ENCODE assay signal across 8 cellular contexts in genomic region chr2:207239222-207239674, GRCh38.
A peak's percentile ranks its signal among the peaks of the same experiment; 100 is the strongest.
DNase-seq lines count a peak whose midpoint lies in the region; ATAC-seq, FAIRE-seq and TF ChIP-seq lines count a peak whose summit lies in the region.

No MANE protein-coding gene starts in this region.

- TF ChIP-seq EP300 in HepG2 (IDR thresholded peaks at IDR 0.05; ENCODE audit: low read depth in 2 of 2, low read length in 2 of 2) (no peak), HepG2 (CRISPR knock-in tag; IDR thresholded peaks at IDR 0.05; ENCODE audit: borderline replicate concordance) (no peak), upper lobe of left lung (IDR thresholded peaks at IDR 0.05) (peak in 1 of 4 donors; percentile 73)

- H3K9me3 ChIP-seq in ascending aorta = no peaks in the 10 kb centered on the region
- H3K9me3 ChIP-seq in HepG2 (ENCODE audit: low read length) = no peaks in the 10 kb centered on the region
- no peaks in the 10 kb centered on the region for H3K9me3 ChIP-seq in upper lobe of left lung
- H3K9me3 ChIP-seq in Caco-2 = no peaks in the 10 kb centered on the region

- no peak overlapping the region for H3K27ac Mint-ChIP-seq in activated CD8-positive, alpha-beta T cell treated with anti-CD3 and anti-CD28 coated beads for 36 hours
- no peak overlapping the region for H3K27ac Mint-ChIP-seq in activated CD8-positive, alpha-beta T cell treated with anti-CD3 and anti-CD28 coated beads, Interleukin-2, amount 10 ng/mL, durations not matched to agents 7 days and 5 days
- H3K27ac Mint-ChIP-seq in Caco-2 (ENCODE audit: unreplicated experiment) = no peak overlapping the region

- H3K27ac ChIP-seq in ascending aorta (peak overlapping the region; percentile 78 to 84), HepG2 (ENCODE audit: extremely low read length, insufficient read depth, low read length) (no peak overlapping the region), upper lobe of left lung (peak overlapping the region; percentile 26 to 74 (median 64))

- H3K4me1 Mint-ChIP-seq in activated CD8-positive, alpha-beta T cell treated with anti-CD3 and anti-CD28 coated beads for 36 hours (ENCODE audit: low read depth) = peaks cover 24% of the 10 kb centered on the region
- peaks cover 10% of the 10 kb centered on the region for H3K4me1 Mint-ChIP-seq in activated CD8-positive, alpha-beta T cell treated with anti-CD3 and anti-CD28 coated beads, Interleukin-2, amount 10 ng/mL, durations not matched to agents 7 days and 5 days (ENCODE audit: low read depth)
- H3K4me1 Mint-ChIP-seq in Caco-2 (ENCODE audit: low read depth, unreplicated experiment) = no peaks in the 10 kb centered on the region

- POLR2A ChIA-PET in activated CD8-positive, alpha-beta T cell treated with anti-CD3 and anti-CD28 coated beads for 36 hours (lab: Charles Lee) = interaction anchor here (0.9 to 1.5 kb wide), 5 partner anchors 9 to 74 kb away, joined by 3 to 8 read pairs (median 3); partner anchors contain the start of gene KLF7
- POLR2A ChIA-PET in activated CD8-positive, alpha-beta T cell treated with anti-CD3 and anti-CD28 coated beads, Interleukin-2, amount 10 ng/mL, durations not matched to agents 7 days and 5 days (lab: Charles Lee) = interaction anchor here (0.6 to 1.6 kb wide), 3 partner anchors 12 to 73 kb away, joined by 3 to 4 read pairs (median 3); partner anchors contain the start of gene KLF7
- POLR2A ChIA-PET in HepG2 (lab: Yijun Ruan, JAX) (no interaction called here), Caco-2 (lab: Charles Lee) (no interaction called here)

- H3K27me3 ChIP-seq in ascending aorta = no peaks in the 10 kb centered on the region
- 0 out of 5 replicates have a peak, but pooled peaks cover 0 to 4% of the 10 kb centered on the region in 2 experiments for H3K27me3 ChIP-seq in HepG2 (ENCODE audit: control insufficient read depth in 1 of 2, insufficient read depth in 2 of 2, low read length in 2 of 2)
- H3K27me3 ChIP-seq in upper lobe of left lung = no peaks in the 10 kb centered on the region
- H3K27me3 ChIP-seq in Caco-2 (replicated peaks; ENCODE audit: control insufficient read depth, insufficient read depth, low read length) = no peaks in the 10 kb centered on the region

- peak; percentile 66 for DNase-seq in activated CD8-positive, alpha-beta T cell treated with anti-CD3 and anti-CD28 coated beads for 36 hours
- DNase-seq in activated CD8-positive, alpha-beta T cell treated with anti-CD3 and anti-CD28 coated beads, Interleukin-2, amount 10 ng/mL, durations not matched to agents 7 days and 5 days = no peak
- DNase-seq in ascending aorta (ENCODE audit: low spot score in 2 of 2) (peak; percentile 70 to 92), HepG2 (ENCODE audit: low spot score) (no peak), upper lobe of left lung (peak in 1 of 2 donors; percentile 88), Caco-2 (no peak)

- H3K27me3 Mint-ChIP-seq in activated CD8-positive, alpha-beta T cell treated with anti-CD3 and anti-CD28 coated beads for 36 hours = no peaks in the 10 kb centered on the region
- H3K27me3 Mint-ChIP-seq in activated CD8-positive, alpha-beta T cell treated with anti-CD3 and anti-CD28 coated beads, Interleukin-2, amount 10 ng/mL, durations not matched to agents 7 days and 5 days (ENCODE audit: low read depth) = no peaks in the 10 kb centered on the region
- peaks cover 2% of the 10 kb centered on the region for H3K27me3 Mint-ChIP-seq in Caco-2 (ENCODE audit: insufficient read depth, unreplicated experiment)

- CTCF ChIA-PET in activated CD8-positive, alpha-beta T cell treated with anti-CD3 and anti-CD28 coated beads for 36 hours (lab: Charles Lee) = interaction anchor here (0.9 to 1.1 kb wide), 3 partner anchors 13 to 237 kb away, joined by 3 to 4 read pairs (median 3); no protein-coding TSS in a partner anchor
- CTCF ChIA-PET in activated CD8-positive, alpha-beta T cell treated with anti-CD3 and anti-CD28 coated beads, Interleukin-2, amount 10 ng/mL, durations not matched to agents 7 days and 5 days (lab: Charles Lee) = interaction anchor here (1.0 to 1.5 kb wide), 5 partner anchors 9 to 438 kb away, joined by 3 to 4 read pairs (median 3); no protein-coding TSS in a partner anchor
- CTCF ChIA-PET in HepG2 (lab: Yijun Ruan, JAX; ENCODE audit: low intra/inter-chr PET ratio, low total read pairs) = no interaction called here
- CTCF ChIA-PET in Caco-2 (lab: Charles Lee) = no interaction called here

- no peaks in the 10 kb centered on the region for H3K79me2 ChIP-seq in HepG2 (ENCODE audit: insufficient read depth, low read length)

- in situ Hi-C loops in HepG2 (cut with HindIII; ENCODE audit: extremely low pct_ligation_motif_present, low pct_unique_long_range_greater_than_20kb) = no loop called here

- H4K20me1 ChIP-seq in HepG2 (ENCODE audit: insufficient read depth, low read length) = no peaks in the 10 kb centered on the region

- H3K36me3 ChIP-seq in ascending aorta (no peaks in the 10 kb centered on the region), HepG2 (replicated peaks in 1 of 2; ENCODE audit: control insufficient read depth in 1 of 2, insufficient read depth in 2 of 2, low read length in 2 of 2) (no peaks in the 10 kb centered on the region), upper lobe of left lung (no peaks in the 10 kb centered on the region), Caco-2 (ENCODE audit: control insufficient read depth, insufficient read depth, low read length) (no peaks in the 10 kb centered on the region)

- FAIRE-seq in HepG2 (lab: Jason Lieb, UNC) = no peak

- peak; percentile 14 for ATAC-seq in activated CD8-positive, alpha-beta T cell treated with anti-CD3 and anti-CD28 coated beads for 36 hours
- ATAC-seq in activated CD8-positive, alpha-beta T cell treated with anti-CD3 and anti-CD28 coated beads, Interleukin-2, amount 10 ng/mL, durations not matched to agents 7 days and 5 days = no peak
- ATAC-seq in HepG2 (no peak), upper lobe of left lung (ENCODE audit: low FRiP score in 2 of 2) (peak; percentile 87 to 95), GM21717 (IDR thresholded peaks at IDR 0.05; ENCODE audit: unreplicated experiment) (no peak), GM18502 (IDR thresholded peaks at IDR 0.05; ENCODE audit: poor library complexity, unreplicated experiment) (no peak)

- no peak for TF ChIP-seq CTCF in activated CD8-positive, alpha-beta T cell treated with anti-CD3 and anti-CD28 coated beads for 36 hours (IDR thresholded peaks at IDR 0.05)
- no peak for TF ChIP-seq CTCF in ascending aorta (IDR thresholded peaks at IDR 0.05)
- no peak for TF ChIP-seq CTCF in HepG2 (CRISPR knock-in tag; IDR thresholded peaks at IDR 0.05)
- no peak for TF ChIP-seq CTCF in upper lobe of left lung (IDR thresholded peaks at IDR 0.05)
- no peak for TF ChIP-seq CTCF in Caco-2 (IDR thresholded peaks at IDR 0.05; ENCODE audit: insufficient read depth in 1 of 2, low read depth in 1 of 2, low read length in 1 of 2, severe bottlenecking in 1 of 2, unreplicated experiment in 1 of 2)

- TF ChIP-seq POLR2A in HepG2 (IDR thresholded peaks at IDR 0.05; ENCODE audit: insufficient read depth in 1 of 2, low read depth in 2 of 2, low read length in 2 of 2) = no peak
- no peak for TF ChIP-seq POLR2A in upper lobe of left lung (IDR thresholded peaks at IDR 0.05)

- TF ChIP-seq RAD21 in HepG2 (CRISPR knock-in tag; IDR thresholded peaks at IDR 0.05) = no peak

- H3K4me2 ChIP-seq in HepG2 (ENCODE audit: low read depth, low read length) = no peak overlapping the region

- no peak overlapping the region for H3K4me3 Mint-ChIP-seq in activated CD8-positive, alpha-beta T cell treated with anti-CD3 and anti-CD28 coated beads for 36 hours
- no peak overlapping the region for H3K4me3 Mint-ChIP-seq in activated CD8-positive, alpha-beta T cell treated with anti-CD3 and anti-CD28 coated beads, Interleukin-2, amount 10 ng/mL, durations not matched to agents 7 days and 5 days
- no peak overlapping the region for H3K4me3 Mint-ChIP-seq in Caco-2 (ENCODE audit: unreplicated experiment)

- H3K4me1 ChIP-seq in ascending aorta = peaks cover 12 to 21% of the 10 kb centered on the region in 2 donors
- no peaks in the 10 kb centered on the region for H3K4me1 ChIP-seq in HepG2 (ENCODE audit: insufficient read depth, low read length)
- H3K4me1 ChIP-seq in upper lobe of left lung = peaks cover 28 to 39% (median 31%) of the 10 kb centered on the region in 4 donors
- no peaks in the 10 kb centered on the region for H3K4me1 ChIP-seq in Caco-2

- H3K9me3 Mint-ChIP-seq in activated CD8-positive, alpha-beta T cell treated with anti-CD3 and anti-CD28 coated beads for 36 hours = no peaks in the 10 kb centered on the region
- no peaks in the 10 kb centered on the region for H3K9me3 Mint-ChIP-seq in activated CD8-positive, alpha-beta T cell treated with anti-CD3 and anti-CD28 coated beads, Interleukin-2, amount 10 ng/mL, durations not matched to agents 7 days and 5 days (ENCODE audit: insufficient read depth)
- no peaks in the 10 kb centered on the region for H3K9me3 Mint-ChIP-seq in Caco-2 (ENCODE audit: unreplicated experiment)

- H3K4me3 ChIP-seq in ascending aorta (no peak overlapping the region), HepG2 (replicated peaks in 1 of 3; ENCODE audit: insufficient read depth in 1 of 3, low read depth in 2 of 3, low read length in 3 of 3) (no peak overlapping the region), upper lobe of left lung (no peak overlapping the region), Caco-2 (ENCODE audit: low read depth, low read length) (no peak overlapping the region)

- H3K36me3 Mint-ChIP-seq in activated CD8-positive, alpha-beta T cell treated with anti-CD3 and anti-CD28 coated beads for 36 hours (ENCODE audit: low read depth) = no peaks in the 10 kb centered on the region
- no peaks in the 10 kb centered on the region for H3K36me3 Mint-ChIP-seq in activated CD8-positive, alpha-beta T cell treated with anti-CD3 and anti-CD28 coated beads, Interleukin-2, amount 10 ng/mL, durations not matched to agents 7 days and 5 days (ENCODE audit: low read depth)
- H3K36me3 Mint-ChIP-seq in Caco-2 (ENCODE audit: insufficient read depth, unreplicated experiment) = no peaks in the 10 kb centered on the region

- intact Hi-C loops in activated CD8-positive, alpha-beta T cell treated with anti-CD3 and anti-CD28 coated beads for 36 hours (cut with micrococcal nuclease) = no loop called here
- intact Hi-C loops in ascending aorta (cut with DNase I) (loop anchor here (1.0 to 5.0 kb wide), 4 partner anchors 19 to 117 kb away; no protein-coding TSS in a partner anchor), HepG2 (cut with micrococcal nuclease; ENCODE audit: unreplicated experiment) (no loop called here), Caco-2 (cut with micrococcal nuclease; ENCODE audit: unreplicated experiment) (no loop called here)

- no peak overlapping the region for H2AFZ ChIP-seq in HepG2 (ENCODE audit: low read length)

- BruUV-seq in HepG2 (replicated peaks; lab: Mats Ljungman, UMichigan) (no TSS peak), Caco-2 (replicated peaks; lab: Mats Ljungman, UMichigan) (no TSS peak)

- 40% methylated on average over 5 of the region's 5 CpGs for WGBS in HepG2 (ENCODE audit: low lambda C conversion rate)
- 37 to 62% methylated on average over 5 of the region's 5 CpGs for WGBS in upper lobe of left lung, 2 donors

- no peak overlapping the region for H3K9ac ChIP-seq in HepG2 (ENCODE audit: insufficient read depth, low read depth, low read length)

TF ChIP-seq in HepG2, 621 proteins besides CTCF, POLR2A, EP300 and RAD21:
- TF ChIP-seq ZEB1 (IDR thresholded peaks at IDR 0.05; ENCODE audit: insufficient replicate concordance, low read depth) (no peak), NFE2L2 (IDR thresholded peaks at IDR 0.05; ENCODE audit: low read length) (peak; percentile 23; the same call in 1 of the 2 replicates)

Comparison
In these comparisons a context has a peak if more than half of its experiments do, and no peak if none do; other contexts are left out.
1. ATAC-seq: peak in activated CD8-positive, alpha-beta T cell treated with anti-CD3 and anti-CD28 coated beads for 36 hours (single experiment) and upper lobe of left lung (2 of 2); none in activated CD8-positive, alpha-beta T cell treated with anti-CD3 and anti-CD28 coated beads, Interleukin-2, amount 10 ng/mL, durations not matched to agents 7 days and 5 days (single experiment), HepG2 (single experiment), GM21717 (single experiment) and GM18502 (single experiment).
2. DNase-seq: peak in activated CD8-positive, alpha-beta T cell treated with anti-CD3 and anti-CD28 coated beads for 36 hours (single experiment) and ascending aorta (2 of 2); none in activated CD8-positive, alpha-beta T cell treated with anti-CD3 and anti-CD28 coated beads, Interleukin-2, amount 10 ng/mL, durations not matched to agents 7 days and 5 days (single experiment), HepG2 (single experiment) and Caco-2 (0 of 2).
3. CTCF ChIA-PET loops: an anchor here in activated CD8-positive, alpha-beta T cell treated with anti-CD3 and anti-CD28 coated beads for 36 hours (0.9 to 1.1 kb wide) and activated CD8-positive, alpha-beta T cell treated with anti-CD3 and anti-CD28 coated beads, Interleukin-2, amount 10 ng/mL, durations not matched to agents 7 days and 5 days (1.0 to 1.5 kb wide); none called in HepG2 and Caco-2.
4. POLR2A ChIA-PET loops: an anchor here in activated CD8-positive, alpha-beta T cell treated with anti-CD3 and anti-CD28 coated beads for 36 hours (0.9 to 1.5 kb wide) and activated CD8-positive, alpha-beta T cell treated with anti-CD3 and anti-CD28 coated beads, Interleukin-2, amount 10 ng/mL, durations not matched to agents 7 days and 5 days (0.6 to 1.6 kb wide); none called in HepG2 and Caco-2.